ENCODE assay signal across 1 cellular context in the genomic region with DNA sequence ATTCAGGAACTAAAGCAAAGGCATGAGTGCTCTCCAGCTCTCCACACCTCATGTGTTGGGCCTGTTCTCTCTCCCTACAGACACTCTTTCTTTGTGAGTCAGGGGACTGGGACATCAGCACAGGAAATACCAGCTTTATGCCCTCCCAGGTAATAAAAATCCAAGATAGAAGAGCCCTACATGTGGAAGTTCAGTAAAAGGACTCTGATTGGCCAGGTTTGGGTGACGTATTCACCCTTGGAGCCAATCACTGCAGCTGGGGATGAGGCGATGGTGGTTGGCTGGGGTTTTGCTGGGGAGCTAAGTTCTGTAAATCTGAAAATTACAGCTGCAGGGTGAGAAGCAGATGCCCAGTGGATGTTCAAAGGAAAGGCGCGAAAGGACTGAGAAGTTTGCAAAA.
TF ChIP-seq lines count a peak whose summit lies in the region.

No MANE protein-coding gene starts in this region.

TF ChIP-seq in WTC11, 78 proteins besides CTCF, POLR2A, EP300 and RAD21:
- TF ChIP-seq TEAD4 (CRISPR knock-in tag; IDR thresholded peaks at IDR 0.05) (no peak), NFYB (CRISPR knock-in tag; conservative IDR thresholded peaks at IDR 0.05; ENCODE audit: low read depth) (peak; percentile 71)
